8 cellular contexts compared by ENCODE assay signal in genomic region chr9:78369644-78370219, GRCh38.
A peak's percentile ranks its signal among the peaks of the same experiment; 100 is the strongest.
DNase-seq lines count a peak whose midpoint lies in the region; ATAC-seq and TF ChIP-seq lines count a peak whose summit lies in the region.

No MANE protein-coding gene starts in this region.

- TF ChIP-seq CTCF in endothelial cell (IDR thresholded peaks at IDR 0.05; ENCODE audit: unreplicated experiment), result peak; percentile 93
- peak; percentile 88 for TF ChIP-seq CTCF in mesothelial cell of epicardium (IDR thresholded peaks at IDR 0.05; ENCODE audit: unreplicated experiment)

- no peak overlapping the region for H3K27ac Mint-ChIP-seq in endothelial cell (ENCODE audit: unreplicated experiment)
- H3K27ac Mint-ChIP-seq in mesothelial cell of epicardium, result no peak overlapping the region

- peak; percentile 1 for DNase-seq in NK-92 treated with Interleukin-12 subunit alpha and Interleukin-12 subunit beta, amount 100 ng/mL, for 24 hours (lab: John Stamatoyannopoulos, UW)
- DNase-seq in NK-92 (lab: John Stamatoyannopoulos, UW; ENCODE audit: unreplicated experiment), result no peak
- peak; percentile 33 to 83 for DNase-seq in NCI-H526 (lab: John Stamatoyannopoulos, UW)
- peak; percentile 75 for DNase-seq in activated CD8-positive, alpha-beta memory T cell treated with anti-CD3 and anti-CD28 coated beads for 24 hours
- peak; percentile 85 for DNase-seq in endothelial cell (ENCODE audit: low spot score)
- peak; percentile 40 to 85 for DNase-seq in mesothelial cell of epicardium (ENCODE audit: low spot score in 2 of 2, unreplicated experiment in 2 of 2)
- peak; percentile 17 for DNase-seq in stimulated activated CD8-positive, alpha-beta memory T cell treated with anti-CD3 and anti-CD28 coated beads, Interleukin-7, amount 100 ng/mL, for 24 hours (ENCODE audit: low read depth)

- H3K9me3 Mint-ChIP-seq in endothelial cell (ENCODE audit: unreplicated experiment) (no peaks in the 10 kb centered on the region), mesothelial cell of epicardium (no peaks in the 10 kb centered on the region)

- H3K4me1 Mint-ChIP-seq in endothelial cell (ENCODE audit: unreplicated experiment), result peaks cover 9% of the 10 kb centered on the region
- H3K4me1 Mint-ChIP-seq in mesothelial cell of epicardium, result peaks cover 10% of the 10 kb centered on the region

- H3K36me3 Mint-ChIP-seq in endothelial cell (ENCODE audit: low read depth, unreplicated experiment), result no peaks in the 10 kb centered on the region
- no peaks in the 10 kb centered on the region for H3K36me3 Mint-ChIP-seq in mesothelial cell of epicardium

- H3K27me3 Mint-ChIP-seq in endothelial cell (ENCODE audit: unreplicated experiment), result peaks cover 16% of the 10 kb centered on the region
- H3K27me3 Mint-ChIP-seq in mesothelial cell of epicardium (ENCODE audit: low read depth), result peaks cover 15% of the 10 kb centered on the region

- ATAC-seq in HG03045 (IDR thresholded peaks at IDR 0.05; ENCODE audit: unreplicated experiment), result peak; percentile 65

- H3K4me3 Mint-ChIP-seq in endothelial cell (ENCODE audit: unreplicated experiment) (no peak overlapping the region), mesothelial cell of epicardium (no peak overlapping the region)
